Comparison of ENCODE assay signal across 9 cellular contexts in the genomic region with DNA sequence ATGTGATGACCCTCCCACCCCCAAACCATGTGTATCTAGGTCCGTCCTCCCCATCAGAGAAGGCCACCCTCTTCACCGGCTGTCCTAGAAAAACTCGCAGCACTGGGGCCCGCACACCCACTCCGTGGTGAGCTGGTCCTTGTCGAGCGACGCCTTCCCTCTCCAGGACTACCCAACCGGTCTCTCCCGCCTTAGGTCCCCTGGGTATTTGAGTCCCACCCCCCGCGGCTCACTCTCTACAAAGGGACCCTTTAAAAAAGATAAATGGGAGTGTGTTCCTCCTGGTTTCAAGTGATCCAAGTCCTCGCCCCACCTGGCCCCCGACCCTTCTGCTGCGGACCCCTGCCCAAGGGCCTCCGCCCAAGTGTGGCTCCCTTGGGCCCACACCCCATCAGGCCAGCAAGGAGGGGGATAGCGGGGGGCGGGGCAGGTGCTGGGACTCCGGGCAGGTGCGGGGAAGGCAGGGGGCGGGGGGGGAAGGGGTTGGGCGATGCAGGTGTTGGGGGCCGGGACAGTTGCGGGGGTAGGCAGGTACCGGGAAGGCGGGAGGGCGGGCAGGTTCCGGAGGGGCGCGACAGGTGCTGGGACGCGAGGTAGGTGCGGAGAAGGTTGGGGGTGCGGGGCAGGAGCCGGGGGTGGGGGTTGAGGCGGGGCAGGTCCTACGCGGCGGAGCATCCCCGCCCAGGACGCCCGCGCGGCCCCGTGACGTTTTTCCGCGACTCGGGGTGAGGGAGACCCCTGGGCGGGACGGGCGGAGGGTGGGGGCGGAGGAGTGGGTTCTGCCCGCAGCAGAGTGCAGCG. TPM values are rescaled to one million over a fixed set of nuclear protein-coding genes. Genes with fewer than 3 reads are reported as not detected.
A peak's percentile ranks its signal among the peaks of the same experiment; 100 is the strongest.
DNase-seq lines count a peak whose midpoint lies in the region; ATAC-seq and TF ChIP-seq lines count a peak whose summit lies in the region.
"Had no signal": no experiment of that assay in that cellular context is flagged by ENCODE, and none has a peak within 500 bp of the region (broad histone marks: within the 10 kb centered on the region; RNA-seq: fewer than 3 reads in every experiment).

No MANE protein-coding gene starts in this region.

- intact Hi-C loops in A673 (cut with micrococcal nuclease; ENCODE audit: unreplicated experiment): no loop called here
- intact Hi-C loops in breast epithelium (cut with DNase I; ENCODE audit: low total_unique reads): loop anchor here (5.0 kb wide), 1 partner anchor 1122 kb away; a partner anchor contains a TSS
- intact Hi-C loops in naive thymus-derived CD4-positive, alpha-beta T cell (cut with micrococcal nuclease): loop anchor here (1.0 to 2.0 kb wide), 10 partner anchors 14 to 814 kb away; a partner anchor contains a TSS

- no peak for ATAC-seq in naive thymus-derived CD4-positive, alpha-beta T cell

- TF ChIP-seq CTCF in A673 (conservative IDR thresholded peaks at IDR 0.05; ENCODE audit: low read depth, low read length) (no peak), HFFc6 (IDR thresholded peaks at IDR 0.05) (no peak), breast epithelium (IDR thresholded peaks at IDR 0.05) (no peak), GM13977 (IDR thresholded peaks at IDR 0.05; ENCODE audit: extremely low read depth, insufficient read depth, missing control alignments) (no peak), GM13976 (IDR thresholded peaks at IDR 0.05; ENCODE audit: borderline replicate concordance, control extremely low read depth, extremely low read depth, insufficient read depth, missing control alignments) (no peak)

- H3K4me1 ChIP-seq in A673 (ENCODE audit: insufficient read depth, low read length, poor library complexity, severe bottlenecking) (peaks cover 27% of the 10 kb centered on the region), breast epithelium (peaks cover 15 to 19% of the 10 kb centered on the region in 2 donors)
- H3K4me1 ChIP-seq in naive thymus-derived CD4-positive, alpha-beta T cell (ENCODE audit: control insufficient read depth in 2 of 2, insufficient read depth in 2 of 2, low read length in 2 of 2): peaks cover 6 to 10% of the 10 kb centered on the region in 2 donors

- H3K9me3 Mint-ChIP-seq in HFFc6: no peaks in the 10 kb centered on the region
- no peaks in the 10 kb centered on the region for H3K9me3 Mint-ChIP-seq in naive thymus-derived CD4-positive, alpha-beta T cell

- H3K36me3 ChIP-seq in A673 (ENCODE audit: insufficient read depth, low read length, poor library complexity, severe bottlenecking): no peaks in the 10 kb centered on the region
- H3K36me3 ChIP-seq in breast epithelium: no peaks in the 10 kb centered on the region
- H3K36me3 ChIP-seq in naive thymus-derived CD4-positive, alpha-beta T cell (ENCODE audit: control insufficient read depth in 2 of 3, insufficient read depth in 3 of 3, low read length in 3 of 3): no peaks in the 10 kb centered on the region

- peak overlapping the region; percentile 31 for H3K4me3 ChIP-seq in A673 (ENCODE audit: low read depth, low read length, poor library complexity, severe bottlenecking)
- peak overlapping the region; percentile 54 to 99 (median 80) for H3K4me3 ChIP-seq in breast epithelium
- no peak overlapping the region for H3K4me3 ChIP-seq in naive thymus-derived CD4-positive, alpha-beta T cell (ENCODE audit: low read length)

- in situ Hi-C loops in GM13977 (cut with MboI; ENCODE audit: low pct_unique_long_range_greater_than_20kb, low sequenced_read_pairs, unreplicated experiment) (no loop called here), GM13976 (cut with MboI; ENCODE audit: low sequenced_read_pairs, unreplicated experiment) (no loop called here)

- POLR2A ChIA-PET in A673 (lab: Charles Lee; ENCODE audit: low non-redundant PET): no interaction called here
- POLR2A ChIA-PET in naive thymus-derived CD4-positive, alpha-beta T cell (lab: Charles Lee): interaction anchor here (1.2 kb wide), 2 partner anchors 14 to 15 kb away, joined by 3 to 7 read pairs; a partner anchor contains a TSS

- TF ChIP-seq POLR2A in breast epithelium (IDR thresholded peaks at IDR 0.05): no peak

- no peak overlapping the region for H3K27ac Mint-ChIP-seq in HFFc6
- peak overlapping the region in 1 of 9 donors; percentile 52 for H3K27ac Mint-ChIP-seq in naive thymus-derived CD4-positive, alpha-beta T cell

- CTCF ChIA-PET in A673 (lab: Charles Lee): interaction anchor here (0.6 kb wide), 1 partner anchor 367 kb away, joined by 3 read pairs; no protein-coding TSS in a partner anchor
- CTCF ChIA-PET in naive thymus-derived CD4-positive, alpha-beta T cell (lab: Charles Lee): no interaction called here

- H3K27me3 ChIP-seq in A673 (replicated peaks; ENCODE audit: insufficient read depth, low read depth, low read length, poor library complexity) (no peaks in the 10 kb centered on the region), breast epithelium (peaks cover 0 to 3% of the 10 kb centered on the region in 2 donors)
- no peaks in the 10 kb centered on the region for H3K27me3 ChIP-seq in naive thymus-derived CD4-positive, alpha-beta T cell (ENCODE audit: control insufficient read depth in 2 of 2, insufficient read depth in 2 of 2, low read length in 2 of 2)

- H3K27me3 Mint-ChIP-seq in HFFc6 (ENCODE audit: insufficient read depth): peaks cover 4% of the 10 kb centered on the region; the same call in 1 of the 2 replicates
- no peaks in the 10 kb centered on the region for H3K27me3 Mint-ChIP-seq in naive thymus-derived CD4-positive, alpha-beta T cell

- peaks cover 12% of the 10 kb centered on the region for H3K4me1 Mint-ChIP-seq in HFFc6 (ENCODE audit: low read depth)
- H3K4me1 Mint-ChIP-seq in naive thymus-derived CD4-positive, alpha-beta T cell: peaks cover 0 to 33% (median 24%) of the 10 kb centered on the region in 7 donors

- H3K27ac ChIP-seq in A673 (ENCODE audit: low read depth, low read length, poor library complexity, severe bottlenecking) (no peak overlapping the region), breast epithelium (peak overlapping the region; percentile 62 to 71)
- H3K27ac ChIP-seq in naive thymus-derived CD4-positive, alpha-beta T cell (ENCODE audit: low read depth, low read length): peak overlapping the region; percentile 35
- H3K27ac ChIP-seq: KMS-11 had no signal

- H3K9me3 ChIP-seq in A673 (ENCODE audit: low read depth, low read length, poor library complexity, severe bottlenecking): no peaks in the 10 kb centered on the region
- no peaks in the 10 kb centered on the region for H3K9me3 ChIP-seq in breast epithelium
- no peaks in the 10 kb centered on the region for H3K9me3 ChIP-seq in naive thymus-derived CD4-positive, alpha-beta T cell (ENCODE audit: control insufficient read depth in 2 of 3, low read length in 3 of 3)

- H3K36me3 Mint-ChIP-seq in HFFc6 (ENCODE audit: low read depth): no peaks in the 10 kb centered on the region
- H3K36me3 Mint-ChIP-seq in naive thymus-derived CD4-positive, alpha-beta T cell: no peaks in the 10 kb centered on the region

- no TSS peak for BruUV-seq in A673 (replicated peaks; lab: Mats Ljungman, UMichigan)

- DNase-seq in A673 (ENCODE audit: low spot score) (no peak), HFFc6 (no peak), breast epithelium (ENCODE audit: low spot score in 2 of 2) (no peak), GM13977 (ENCODE audit: low spot score) (no peak), T1000 (lab: John Stamatoyannopoulos, UW) (no peak), GM13976 (ENCODE audit: low spot score) (no peak), SIG-M5 (lab: John Stamatoyannopoulos, UW) (no peak)
- DNase-seq in naive thymus-derived CD4-positive, alpha-beta T cell: no peak

- peak overlapping the region; percentile 53 for H3K4me3 Mint-ChIP-seq in HFFc6
- H3K4me3 Mint-ChIP-seq in naive thymus-derived CD4-positive, alpha-beta T cell: peak overlapping the region; percentile 36 to 79 (median 58)

RNA-seq across cellular contexts. Expression of a gene that starts 0.9 kb away (rescaled TPM):
- total RNA-seq in A673 (2021): 13.3 and 18.3 TPM in 2 replicates
- total RNA-seq in HFFc6 (2021; fragmentation: NEBNext Ultra II Directional; extraction: Animal tissue kit (Norgen Biotek cat#: 25700)): 10 to 100 TPM; 15.9 to 18.2 (median 17.1) TPM
- total RNA-seq in breast epithelium: 100 to 1,000 TPM in 1 of 3 donors, 10 to 100 TPM in 2; 23.8 to 122 (median 57.0) TPM
- 100 to 1,000 TPM in 1 of 5 experiments, 10 to 100 TPM in 4; 53.7 to 126 (median 82.6) TPM for total RNA-seq in naive thymus-derived CD4-positive, alpha-beta T cell
- polyA plus RNA-seq in naive thymus-derived CD4-positive, alpha-beta T cell: 10 to 100 TPM; 35.2 to 56.3 TPM

RNA-seq across cellular contexts. Expression of a gene that starts 14.2 kb away (rescaled TPM):
- total RNA-seq in A673 (2021): 68.0 and 75.3 TPM in 2 replicates
- 10 to 100 TPM; 23.9 to 34.4 (median 25.4) TPM for total RNA-seq in HFFc6 (2021; fragmentation: NEBNext Ultra II Directional; extraction: Animal tissue kit (Norgen Biotek cat#: 25700))
- total RNA-seq in breast epithelium: 10 to 100 TPM in 2 of 3 donors, 1 to 10 TPM in 1; 9.4 to 17.7 (median 16.5) TPM
- total RNA-seq in naive thymus-derived CD4-positive, alpha-beta T cell: 10 to 100 TPM; 13.3 to 32.4 (median 26.6) TPM
- 1 to 10 TPM; 4.5 to 9.8 TPM for polyA plus RNA-seq in naive thymus-derived CD4-positive, alpha-beta T cell

RNA-seq across cellular contexts. Expression of a gene that starts 14.3 kb away (rescaled TPM):
- total RNA-seq in A673 (2021) (115 and 124 TPM in 2 replicates), breast epithelium (100 to 1,000 TPM in 1 of 3 donors, 10 to 100 TPM in 2; 63.7 to 113 (median 91.2) TPM)
- total RNA-seq in HFFc6 (2021; fragmentation: NEBNext Ultra II Directional; extraction: Animal tissue kit (Norgen Biotek cat#: 25700)): 100 to 1,000 TPM in 1 of 6 experiments, 10 to 100 TPM in 5; 41.0 to 116 (median 46.9) TPM
- 100 to 1,000 TPM; 111 to 132 (median 117) TPM for total RNA-seq in naive thymus-derived CD4-positive, alpha-beta T cell
- polyA plus RNA-seq in naive thymus-derived CD4-positive, alpha-beta T cell: 10 to 100 TPM; 24.7 to 43.0 TPM

RNA-seq across cellular contexts. Expression of a gene that starts 25.8 kb away (rescaled TPM):
- total RNA-seq in A673 (2021) (56.5 and 56.9 TPM in 2 replicates), breast epithelium (10 to 100 TPM; 23.4 to 47.5 (median 45.1) TPM)
- total RNA-seq in HFFc6 (2021; fragmentation: NEBNext Ultra II Directional; extraction: Animal tissue kit (Norgen Biotek cat#: 25700)): 10 to 100 TPM; 18.2 to 20.7 (median 20.1) TPM
- 10 to 100 TPM; 43.4 to 77.5 (median 49.9) TPM for total RNA-seq in naive thymus-derived CD4-positive, alpha-beta T cell
- 10 to 100 TPM; 29.7 to 45.3 TPM for polyA plus RNA-seq in naive thymus-derived CD4-positive, alpha-beta T cell

RNA-seq across cellular contexts. Expression of a gene that starts 52.9 kb away (rescaled TPM):
- 66.6 and 67.4 TPM in 2 replicates for total RNA-seq in A673 (2021)
- 10 to 100 TPM; 48.4 to 67.7 (median 57.3) TPM for total RNA-seq in HFFc6 (2021; fragmentation: NEBNext Ultra II Directional; extraction: Animal tissue kit (Norgen Biotek cat#: 25700))
- total RNA-seq in breast epithelium: 10 to 100 TPM; 45.4 to 71.8 (median 65.4) TPM
- 100 to 1,000 TPM in 1 of 5 experiments, 10 to 100 TPM in 4; 41.1 to 102 (median 53.9) TPM for total RNA-seq in naive thymus-derived CD4-positive, alpha-beta T cell
- polyA plus RNA-seq in naive thymus-derived CD4-positive, alpha-beta T cell: 10 to 100 TPM; 36.3 to 41.1 TPM
